Comparison of ENCODE assay signal across 2 cellular contexts in genomic region chr16:15415411-15416070, GRCh38.
TF ChIP-seq lines count a peak whose summit lies in the region.

No MANE protein-coding gene starts in this region.

TF ChIP-seq in HepG2, 621 proteins besides CTCF, POLR2A, EP300 and RAD21:
- TF ChIP-seq PBX3 (CRISPR knock-in tag; IDR thresholded peaks at IDR 0.05; ENCODE audit: borderline replicate concordance), result no peak
- 0 out of 2 replicates have a peak, but pooled peaks have one; percentile 34 for TF ChIP-seq CREB1 (IDR thresholded peaks at IDR 0.05)
- no peak for TF ChIP-seq CREB1 (CRISPR knock-in tag; IDR thresholded peaks at IDR 0.05)

TF ChIP-seq in SK-N-SH treated with all-trans-retinoic acid at 6 μM for 48 hours, 23 proteins besides CTCF, POLR2A, EP300 and RAD21:
- TF ChIP-seq ZFP3 (CRISPR knock-in tag; IDR thresholded peaks at IDR 0.05) (no peak), ZNF70 (CRISPR knock-in tag; IDR thresholded peaks at IDR 0.05) (no peak), POU6F1 (CRISPR knock-in tag; IDR thresholded peaks at IDR 0.05; ENCODE audit: borderline replicate concordance, low read depth) (no peak), ZC3H10 (CRISPR knock-in tag; IDR thresholded peaks at IDR 0.05) (no peak), OSR1 (CRISPR knock-in tag; IDR thresholded peaks at IDR 0.05) (no peak), SNAI2 (CRISPR knock-in tag; IDR thresholded peaks at IDR 0.05) (no peak), ZNF565 (CRISPR knock-in tag; conservative IDR thresholded peaks at IDR 0.05; ENCODE audit: low read depth) (no peak), GLIS3 (CRISPR knock-in tag; IDR thresholded peaks at IDR 0.05) (no peak), ARNTL (CRISPR knock-in tag; IDR thresholded peaks at IDR 0.05; ENCODE audit: borderline replicate concordance, low read depth) (no peak)
